Comparison of ENCODE assay signal across 32 cellular contexts in genomic region chr4:140504261-140504660, GRCh38. TPM values are rescaled to one million over a fixed set of nuclear protein-coding genes. Genes with fewer than 3 reads are reported as not detected.
"Had no signal": no experiment of that assay in that cellular context is flagged by ENCODE, and none has a peak within 500 bp of the region (broad histone marks: within the 10 kb centered on the region; RNA-seq: fewer than 3 reads in every experiment).

No MANE protein-coding gene starts in this region.

- H3K27ac ChIP-seq: stomach, suprapubic skin, testis, thoracic aorta, thyroid gland, tibial artery, tibial nerve, transverse colon, upper lobe of left lung, upper lobe of right lung, uterus, vagina had no signal

- ATAC-seq: stimulated activated effector memory CD8-positive, alpha-beta T cell treated with anti-CD3 and anti-CD28 coated beads, Interleukin-12 subunit alpha, Interleukin-12 subunit beta, amount 100 ng/mL, for 72 hours; stimulated activated memory B cell treated with anti-CD40 and anti-IgM and Interleukin-4, amounts not matched to agents 10 μg/mL and 1 μg/mL and 100 μg/mL, for 72 hours; stimulated activated naive B cell treated with anti-CD40 and anti-IgM and Interleukin-4, amounts not matched to agents 10 μg/mL and 1 μg/mL and 100 μg/mL, for 72 hours; stimulated activated naive CD8-positive, alpha-beta T cell treated with anti-CD3 and anti-CD28 coated beads, Interleukin-15, amount 100 ng/mL, for 72 hours; stimulated activated naive CD8-positive, alpha-beta T cell treated with anti-CD3 and anti-CD28 coated beads, Interleukin-15, Interleukin-2, amounts not matched to agents 100 U/mL and 50 U/mL, for 24 hours; upper lobe of right lung had no signal

- FAIRE-seq: urothelium cell line had no signal

- H3K9me3 ChIP-seq: stomach, suprapubic skin, testis, thoracic aorta, thyroid gland, transverse colon, upper lobe of right lung, uterus, vagina had no signal

- H3K27me3 ChIP-seq: testis, thyroid gland, upper lobe of left lung, vagina had no signal

- DNase-seq: stimulated activated CD4-positive, alpha-beta T cell treated with anti-CD3 and anti-CD28 coated beads, Interleukin-2, amount 100 ng/mL, for 48 hours; stimulated activated CD4-positive, alpha-beta T cell treated with anti-CD3 and anti-CD28 coated beads, Interleukin-4, amount 100 ng/mL, for 1 hour; stimulated activated CD4-positive, alpha-beta T cell treated with anti-CD3 and anti-CD28 coated beads, Interleukin-4, amount 100 ng/mL, for 24 hours; stimulated activated CD4-positive, alpha-beta T cell treated with anti-CD3 and anti-CD28 coated beads, Interleukin-4, amount 100 ng/mL, for 4 hours; stimulated activated CD8-positive, alpha-beta memory T cell treated with anti-CD3 and anti-CD28 coated beads, Interleukin-4, amount 100 ng/mL, for 48 hours; stimulated activated naive B cell treated with anti-CD40 and anti-IgM and Interleukin-4, amounts not matched to agents 10 μg/mL and 1 μg/mL and 100 μg/mL, for 72 hours; stimulated activated naive CD4-positive, alpha-beta T cell; stimulated activated naive CD4-positive, alpha-beta T cell treated with Interleukin-2 at 50 U/mL for 16 hours; stimulated activated naive CD8-positive, alpha-beta T cell treated with anti-CD3 and anti-CD28 coated beads, Interleukin-15, amount 100 ng/mL, for 72 hours; stimulated activated naive CD8-positive, alpha-beta T cell treated with anti-CD3 and anti-CD28 coated beads, Interleukin-15, Interleukin-2, amounts not matched to agents 100 U/mL and 50 U/mL, for 24 hours; stomach; substantia nigra; testis; thyroid gland; tibial artery; transverse colon; trophoblast cell; upper lobe of right lung; uterus had no signal

- H3K36me3 ChIP-seq: stomach, suprapubic skin, thoracic aorta, thyroid gland, tibial artery, tibial nerve, transverse colon, upper lobe of left lung, upper lobe of right lung, uterus, vagina had no signal

- H3K4me3 ChIP-seq: stomach, suprapubic skin, testis, thoracic aorta, thyroid gland, tibial artery, tibial nerve, transverse colon, upper lobe of left lung, upper lobe of right lung, uterus, vagina had no signal

- H3K4me1 ChIP-seq: stomach, suprapubic skin, testis, thyroid gland, tibial artery, tibial nerve, transverse colon, upper lobe of left lung, upper lobe of right lung, uterus, vagina had no signal

RNA-seq across cellular contexts. Expression of gene MGAT4D, which starts 6.2 kb away (rescaled TPM):
- total RNA-seq: stomach, subcutaneous adipose tissue, suprapubic skin, temporal lobe, thoracic aorta, thyroid gland, transverse colon, upper lobe of right lung, ureter, urinary bladder, uterus, vagina had no signal
- polyA plus RNA-seq: stomach, thymus, urinary bladder had no signal
